ENCODE assay signal across 1 cellular context in genomic region chr2:120257522-120257921, GRCh38.
A peak's percentile ranks its signal among the peaks of the same experiment; 100 is the strongest.
TF ChIP-seq lines count a peak whose summit lies in the region.

No MANE protein-coding gene starts in this region.

TF ChIP-seq in K562, 482 proteins besides CTCF, POLR2A, EP300 and RAD21 (continues in another document):
- TF ChIP-seq ZBTB49 (CRISPR knock-in tag; IDR thresholded peaks at IDR 0.05; ENCODE audit: borderline replicate concordance), result no peak
- TF ChIP-seq ZNF121 (CRISPR knock-in tag; conservative IDR thresholded peaks at IDR 0.05), result no peak
- no peak for TF ChIP-seq ZNF518B (CRISPR knock-in tag; IDR thresholded peaks at IDR 0.05)
- no peak for TF ChIP-seq E2F8 (IDR thresholded peaks at IDR 0.05; ENCODE audit: low read depth, partially characterized antibody)
- TF ChIP-seq MAFK (IDR thresholded peaks at IDR 0.05; ENCODE audit: low read length), result peak; percentile 54; the same call in 1 of the 2 replicates
- no peak for TF ChIP-seq AFF1 (IDR thresholded peaks at IDR 0.05; ENCODE audit: low read depth in 1 of 2, partially characterized antibody in 2 of 2)
- peak; percentile 82 for TF ChIP-seq MEIS2 (IDR thresholded peaks at IDR 0.05; ENCODE audit: partially characterized antibody)
- no peak for TF ChIP-seq ZNF277 (CRISPR knock-in tag; IDR thresholded peaks at IDR 0.05; ENCODE audit: borderline replicate concordance)
- TF ChIP-seq CBX3 (IDR thresholded peaks at IDR 0.05; ENCODE audit: borderline replicate concordance in 1 of 2, low read length in 2 of 2), result no peak
- no peak for TF ChIP-seq ZNF778 (CRISPR knock-in tag; IDR thresholded peaks at IDR 0.05)
- TF ChIP-seq NR4A1 (CRISPR knock-in tag; IDR thresholded peaks at IDR 0.05), result no peak
- TF ChIP-seq NR4A1 (tag; IDR thresholded peaks at IDR 0.05), result no peak
- no peak for TF ChIP-seq CREB5 (CRISPR knock-in tag; IDR thresholded peaks at IDR 0.05)
- TF ChIP-seq ZNF584 (CRISPR knock-in tag; IDR thresholded peaks at IDR 0.05; ENCODE audit: low read depth), result no peak
- TF ChIP-seq MLX (CRISPR knock-in tag; conservative IDR thresholded peaks at IDR 0.05), result no peak
- peak; percentile 42; the same call in 1 of the 2 replicates for TF ChIP-seq ARID1B (IDR thresholded peaks at IDR 0.05)
- no peak for TF ChIP-seq NBN (IDR thresholded peaks at IDR 0.05; ENCODE audit: low read depth)
- no peak for TF ChIP-seq NR1H2 (CRISPR knock-in tag; IDR thresholded peaks at IDR 0.05)
- no peak for TF ChIP-seq MGA (IDR thresholded peaks at IDR 0.05)
- no peak for TF ChIP-seq RFX5 (IDR thresholded peaks at IDR 0.05; ENCODE audit: low read depth, low read length)
